22 cellular contexts compared by ENCODE assay signal in genomic region chr22:49763696-49764095, GRCh38.
DNase-seq lines count a peak whose midpoint lies in the region; ATAC-seq and TF ChIP-seq lines count a peak whose summit lies in the region.
"Had no signal": no experiment of that assay in that cellular context is flagged by ENCODE, and none has a peak within 500 bp of the region (broad histone marks: within the 10 kb centered on the region; RNA-seq: fewer than 3 reads in every experiment).

No MANE protein-coding gene starts in this region.

- no peak for ATAC-seq in activated CD4-positive, alpha-beta T cell treated with anti-CD3 and anti-CD28 coated beads for 36 hours
- ATAC-seq in GM18868 (IDR thresholded peaks at IDR 0.05; ENCODE audit: unreplicated experiment), result no peak
- ATAC-seq in GM21367 (IDR thresholded peaks at IDR 0.05; ENCODE audit: unreplicated experiment), result no peak
- ATAC-seq: gastroesophageal sphincter; Panc1; stimulated activated memory B cell treated with anti-CD40 and anti-IgM and Interleukin-4, amounts not matched to agents 10 μg/mL and 1 μg/mL and 100 μg/mL, for 72 hours had no signal

- intact Hi-C loops in activated CD4-positive, alpha-beta T cell treated with anti-CD3 and anti-CD28 coated beads for 36 hours (cut with DNase I, micrococcal nuclease), result no loop called here
- intact Hi-C loops in CD14-positive monocyte (cut with micrococcal nuclease), result no loop called here

- no peak overlapping the region for H3K4me3 Mint-ChIP-seq in activated CD4-positive, alpha-beta T cell treated with anti-CD3 and anti-CD28 coated beads for 36 hours
- H3K4me3 Mint-ChIP-seq in CD14-positive monocyte (no peak overlapping the region), osteocyte (ENCODE audit: unreplicated experiment) (no peak overlapping the region)
- H3K4me3 Mint-ChIP-seq: activated CD4-positive, alpha-beta T cell treated with anti-CD3 and anti-CD28 coated beads, Interleukin-2, amount 10 ng/mL, durations not matched to agents 7 days and 5 days; stimulated activated memory B cell treated with anti-CD40 and anti-IgM and Interleukin-4, amounts not matched to agents 10 μg/mL and 1 μg/mL and 100 μg/mL, for 72 hours had no signal

- DNase-seq in activated CD4-positive, alpha-beta T cell treated with anti-CD3 and anti-CD28 coated beads for 48 hours, result peak; percentile 0
- no peak for DNase-seq in activated CD4-positive, alpha-beta T cell treated with anti-CD3 and anti-CD28 coated beads for 36 hours
- DNase-seq in CD14-positive monocyte (ENCODE audit: low spot score) (peak; percentile 40), coronary artery (ENCODE audit: low spot score) (peak; percentile 58), osteocyte (ENCODE audit: extremely low spot score, unreplicated experiment) (peak; percentile 81)
- no peak for DNase-seq in activated naive CD4-positive, alpha-beta T cell treated with Interleukin-2 at 50 U/mL for 16 hours
- DNase-seq: activated gamma-delta T cell treated with Interleukin-2 at 50 U/mL for 16 hours; AML-193; amniotic stem cell; DMS79 treated with DMSO at 0.1 percent for 48 hours; Kasumi-1; NCI-H1694 treated with DMSO at 0.1 percent for 48 hours; NCI-H524 treated with DMSO at 0.1 percent for 48 hours; stimulated activated CD4-positive, alpha-beta T cell treated with anti-CD3 and anti-CD28 coated beads, Interleukin-2, amount 100 ng/mL, for 48 hours; T-helper 2 cell had no signal

- peaks cover 16% of the 10 kb centered on the region for H3K4me1 Mint-ChIP-seq in activated CD4-positive, alpha-beta T cell treated with anti-CD3 and anti-CD28 coated beads for 36 hours
- H3K4me1 Mint-ChIP-seq in CD14-positive monocyte (peaks cover 17% of the 10 kb centered on the region), osteocyte (ENCODE audit: unreplicated experiment) (peaks cover 4% of the 10 kb centered on the region)

- CTCF ChIA-PET in activated CD4-positive, alpha-beta T cell treated with anti-CD3 and anti-CD28 coated beads for 36 hours (lab: Charles Lee), result interaction anchor here (0.6 kb wide), 1 partner anchor 153 kb away, joined by 4 read pairs; no protein-coding TSS in a partner anchor

- TF ChIP-seq CTCF in CD14-positive monocyte (IDR thresholded peaks at IDR 0.05) (no peak), coronary artery (IDR thresholded peaks at IDR 0.05) (no peak), osteocyte (IDR thresholded peaks at IDR 0.05) (no peak)

- peaks cover 2% of the 10 kb centered on the region for H3K36me3 Mint-ChIP-seq in activated CD4-positive, alpha-beta T cell treated with anti-CD3 and anti-CD28 coated beads for 36 hours (ENCODE audit: low read depth)
- H3K36me3 Mint-ChIP-seq in CD14-positive monocyte (no peaks in the 10 kb centered on the region), osteocyte (ENCODE audit: unreplicated experiment) (no peaks in the 10 kb centered on the region)

- no peak overlapping the region for H3K27ac ChIP-seq in coronary artery
- H3K27ac ChIP-seq: gastroesophageal sphincter had no signal

- peaks cover 6% of the 10 kb centered on the region for H3K9me3 Mint-ChIP-seq in activated CD4-positive, alpha-beta T cell treated with anti-CD3 and anti-CD28 coated beads for 36 hours (ENCODE audit: low read depth)
- peaks cover 7 to 22% (median 15%) of the 10 kb centered on the region in 7 donors for H3K9me3 Mint-ChIP-seq in CD14-positive monocyte
- peaks cover 4% of the 10 kb centered on the region for H3K9me3 Mint-ChIP-seq in osteocyte (ENCODE audit: unreplicated experiment)

- H3K27ac Mint-ChIP-seq in activated CD4-positive, alpha-beta T cell treated with anti-CD3 and anti-CD28 coated beads for 36 hours, result no peak overlapping the region
- H3K27ac Mint-ChIP-seq in CD14-positive monocyte (peak overlapping the region in 1 of 7 donors; percentile 11), osteocyte (ENCODE audit: unreplicated experiment) (no peak overlapping the region)
- H3K27ac Mint-ChIP-seq: activated CD4-positive, alpha-beta T cell treated with anti-CD3 and anti-CD28 coated beads, Interleukin-2, amount 10 ng/mL, durations not matched to agents 7 days and 5 days; stimulated activated memory B cell treated with anti-CD40 and anti-IgM and Interleukin-4, amounts not matched to agents 10 μg/mL and 1 μg/mL and 100 μg/mL, for 72 hours had no signal

- POLR2A ChIA-PET in activated CD4-positive, alpha-beta T cell treated with anti-CD3 and anti-CD28 coated beads for 36 hours (lab: Charles Lee), result no interaction called here

- no peak overlapping the region for H3K4me3 ChIP-seq in coronary artery
- H3K4me3 ChIP-seq: gastroesophageal sphincter, smooth muscle cell had no signal

- H3K27me3 Mint-ChIP-seq in activated CD4-positive, alpha-beta T cell treated with anti-CD3 and anti-CD28 coated beads for 36 hours, result no peaks in the 10 kb centered on the region
- H3K27me3 Mint-ChIP-seq in CD14-positive monocyte (ENCODE audit: low read depth in 3 of 3), result peaks cover 0 to 6% (median 0%) of the 10 kb centered on the region in 3 donors
- no peaks in the 10 kb centered on the region for H3K27me3 Mint-ChIP-seq in osteocyte (ENCODE audit: unreplicated experiment)

Comparison
In these comparisons a context has a peak if more than half of its experiments do, and no peak if none do; other contexts are left out.
1. DNase-seq: peak in activated CD4-positive, alpha-beta T cell treated with anti-CD3 and anti-CD28 coated beads for 48 hours (single experiment), CD14-positive monocyte (single experiment), coronary artery (single experiment) and osteocyte (single experiment); none in activated CD4-positive, alpha-beta T cell treated with anti-CD3 and anti-CD28 coated beads for 36 hours (single experiment) and activated naive CD4-positive, alpha-beta T cell treated with Interleukin-2 at 50 U/mL for 16 hours (single experiment).